Comparison of ENCODE assay signal across 13 cellular contexts in genomic region chr15:51724673-51725072, GRCh38.
DNase-seq lines count a peak whose midpoint lies in the region; ATAC-seq lines count a peak whose summit lies in the region.
"Had no signal": no experiment of that assay in that cellular context is flagged by ENCODE, and none has a peak within 500 bp of the region (broad histone marks: within the 10 kb centered on the region; RNA-seq: fewer than 3 reads in every experiment).

No MANE protein-coding gene starts in this region.

- peak overlapping the region; percentile 58 for H3K27ac Mint-ChIP-seq in activated naive CD8-positive, alpha-beta T cell
- H3K27ac Mint-ChIP-seq in activated naive CD8-positive, alpha-beta T cell treated with anti-CD3 and anti-CD28 coated beads, Interleukin-2, amount 50 U/mL, for 24 hours, result no peak overlapping the region
- H3K27ac Mint-ChIP-seq: activated T-helper 2 cell treated with anti-CD3 and anti-CD28 coated beads, Interferon-gamma antibody, Interleukin-2, Interleukin-4, amounts not matched to agents 10 μg/mL and 5 μg/mL and 100 μg/mL, durations not matched to agents 14 hours and 24 hours and 36 hours; T-helper 2 cell treated with Interferon-gamma antibody and Interleukin-4, amounts not matched to agents 5 μg/mL and 100 μg/mL, for 36 hours had no signal

- no peaks in the 10 kb centered on the region for H3K9me3 Mint-ChIP-seq in activated naive CD8-positive, alpha-beta T cell (ENCODE audit: low read depth)
- no peaks in the 10 kb centered on the region for H3K9me3 Mint-ChIP-seq in activated naive CD8-positive, alpha-beta T cell treated with anti-CD3 and anti-CD28 coated beads, Interleukin-2, amount 50 U/mL, for 24 hours
- H3K9me3 Mint-ChIP-seq: activated T-helper 2 cell treated with anti-CD3 and anti-CD28 coated beads, Interferon-gamma antibody, Interleukin-2, Interleukin-4, amounts not matched to agents 10 μg/mL and 5 μg/mL and 100 μg/mL, durations not matched to agents 14 hours and 24 hours and 36 hours; T-helper 2 cell treated with Interferon-gamma antibody and Interleukin-4, amounts not matched to agents 5 μg/mL and 100 μg/mL, for 36 hours had no signal

- H3K36me3 Mint-ChIP-seq in activated naive CD8-positive, alpha-beta T cell, result peaks cover 11% of the 10 kb centered on the region
- H3K36me3 Mint-ChIP-seq in activated naive CD8-positive, alpha-beta T cell treated with anti-CD3 and anti-CD28 coated beads, Interleukin-2, amount 50 U/mL, for 24 hours (ENCODE audit: low read depth), result peaks cover 20% of the 10 kb centered on the region

- peaks cover 69% of the 10 kb centered on the region for H3K4me1 Mint-ChIP-seq in activated naive CD8-positive, alpha-beta T cell (ENCODE audit: low read depth)
- H3K4me1 Mint-ChIP-seq in activated naive CD8-positive, alpha-beta T cell treated with anti-CD3 and anti-CD28 coated beads, Interleukin-2, amount 50 U/mL, for 24 hours, result peaks cover 64% of the 10 kb centered on the region

- DNase-seq in activated naive CD8-positive, alpha-beta T cell treated with anti-CD3 and anti-CD28 coated beads, Interleukin-2, amount 50 U/mL, for 24 hours, result no peak
- DNase-seq in iPS-NIHi11 (ENCODE audit: low spot score), result peak; percentile 26
- DNase-seq in superior temporal gyrus (ENCODE audit: extremely low spot score), result peak; percentile 28
- DNase-seq in DMS 273 (lab: John Stamatoyannopoulos, UW; ENCODE audit: unreplicated experiment), result no peak
- DNase-seq: ACHN; activated CD4-positive, alpha-beta T cell treated with anti-CD3 and anti-CD28 coated beads, Interleukin-2, amount 50 U/mL, for 1 hour; NCI-H2029 treated with DMSO at 0.1 percent for 48 hours; NCI-H774; substantia nigra had no signal

- H3K27me3 Mint-ChIP-seq in activated naive CD8-positive, alpha-beta T cell, result no peaks in the 10 kb centered on the region
- no peaks in the 10 kb centered on the region for H3K27me3 Mint-ChIP-seq in activated naive CD8-positive, alpha-beta T cell treated with anti-CD3 and anti-CD28 coated beads, Interleukin-2, amount 50 U/mL, for 24 hours

- H3K4me3 Mint-ChIP-seq in activated naive CD8-positive, alpha-beta T cell, result no peak overlapping the region
- H3K4me3 Mint-ChIP-seq in activated naive CD8-positive, alpha-beta T cell treated with anti-CD3 and anti-CD28 coated beads, Interleukin-2, amount 50 U/mL, for 24 hours, result no peak overlapping the region
- H3K4me3 Mint-ChIP-seq: T-helper 2 cell treated with Interferon-gamma antibody and Interleukin-4, amounts not matched to agents 5 μg/mL and 100 μg/mL, for 36 hours had no signal

- ATAC-seq in activated naive CD8-positive, alpha-beta T cell treated with anti-CD3 and anti-CD28 coated beads, Interleukin-2, amount 50 U/mL, for 24 hours, result no peak
- no peak for ATAC-seq in HG03378 (IDR thresholded peaks at IDR 0.05; ENCODE audit: unreplicated experiment)

Comparison
In these comparisons a context has a peak if more than half of its experiments do, and no peak if none do; other contexts are left out.
1. DNase-seq: peak in iPS-NIHi11 (single experiment) and superior temporal gyrus (single experiment); none in activated naive CD8-positive, alpha-beta T cell treated with anti-CD3 and anti-CD28 coated beads, Interleukin-2, amount 50 U/mL, for 24 hours (single experiment) and DMS 273 (single experiment).